Comparison of ENCODE assay signal across 8 cellular contexts in the genomic region with DNA sequence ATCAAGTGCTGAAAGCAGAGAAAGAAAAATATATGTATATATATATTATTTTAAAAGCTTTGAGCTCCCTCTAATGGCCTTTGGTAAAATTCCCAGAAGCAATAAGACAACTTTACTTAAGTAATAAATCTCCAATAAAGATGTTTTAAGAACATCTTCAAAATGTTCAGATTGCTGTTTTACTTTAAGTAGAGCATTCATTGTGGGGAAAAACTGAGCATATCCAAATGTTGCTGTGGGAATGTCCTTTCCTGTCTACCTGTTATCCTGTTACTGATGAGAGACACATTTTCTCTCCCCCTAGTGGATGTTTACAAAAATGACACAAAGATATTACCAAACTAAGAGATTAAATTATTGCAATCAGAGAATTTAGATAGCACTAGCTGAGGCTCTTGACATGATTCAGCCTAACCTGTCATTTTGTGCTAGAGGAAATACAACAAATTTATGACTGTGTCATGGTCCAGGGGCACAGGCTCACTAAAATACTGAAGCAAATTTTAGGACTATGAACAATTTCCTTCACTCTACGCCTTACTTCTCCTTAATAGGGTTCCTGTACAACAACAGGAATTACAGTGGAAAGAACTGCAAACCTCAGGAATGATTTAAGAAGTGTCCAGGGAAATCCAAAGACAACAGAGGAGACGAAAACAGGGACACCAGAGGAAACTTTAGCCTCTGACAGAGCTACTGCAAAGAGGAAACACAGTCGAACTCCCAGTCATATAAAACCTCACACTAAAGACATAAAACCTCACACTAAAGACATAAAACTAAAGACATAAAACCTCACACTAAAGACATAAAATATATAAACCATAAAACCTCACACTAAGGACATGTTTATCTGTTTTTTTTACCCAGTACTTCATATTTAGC. TPM values are rescaled to one million over a fixed set of nuclear protein-coding genes. Genes with fewer than 3 reads are reported as not detected.
A peak's percentile ranks its signal among the peaks of the same experiment; 100 is the strongest.
DNase-seq lines count a peak whose midpoint lies in the region; ATAC-seq and TF ChIP-seq lines count a peak whose summit lies in the region.

No MANE protein-coding gene starts in this region.

- H3K4me1 ChIP-seq in uterus, result no peaks in the 10 kb centered on the region

- no peaks in the 10 kb centered on the region for H3K9me3 ChIP-seq in uterus

- no peak for TF ChIP-seq POLR2A in uterus (IDR thresholded peaks at IDR 0.05)

- intact Hi-C loops in uterus (cut with DNase I; ENCODE audit: low total_unique reads), result no loop called here

- TF ChIP-seq CTCF in astrocyte of the cerebellum (IDR thresholded peaks at IDR 0.05; ENCODE audit: low read depth, low read length, missing control alignments) (peak; percentile 66), kidney epithelial cell (IDR thresholded peaks at IDR 0.05; ENCODE audit: insufficient read depth, low read length, poor library complexity, severe bottlenecking) (peak; percentile 73), uterus (IDR thresholded peaks at IDR 0.05) (peak; percentile 39 to 61 (median 50))

- H3K27me3 ChIP-seq in kidney epithelial cell (ENCODE audit: control insufficient read depth, insufficient read depth, low read length), result no peaks in the 10 kb centered on the region
- no peaks in the 10 kb centered on the region for H3K27me3 ChIP-seq in uterus

- peak; percentile 70 for DNase-seq in DMS 273 treated with DMSO at 0.1 percent for 48 hours (lab: John Stamatoyannopoulos, UW)
- DNase-seq in NCI-H345 (lab: John Stamatoyannopoulos, UW), result peak; percentile 61
- peak; percentile 35 for DNase-seq in astrocyte of the cerebellum (ENCODE audit: low read depth)
- no peak for DNase-seq in kidney epithelial cell (ENCODE audit: low read depth)
- no peak for DNase-seq in uterus
- DNase-seq in cerebellar nuclear complex (lab: John Stamatoyannopoulos, UW), result no peak

- H3K36me3 ChIP-seq in kidney epithelial cell (ENCODE audit: control insufficient read depth, insufficient read depth, low read length) (no peaks in the 10 kb centered on the region), uterus (no peaks in the 10 kb centered on the region)

- in situ Hi-C loops in astrocyte of the cerebellum (cut with HindIII; ENCODE audit: low sequenced_read_pairs), result no loop called here

- H3K27ac ChIP-seq in uterus, result no peak overlapping the region

- H3K4me3 ChIP-seq in astrocyte of the cerebellum (ENCODE audit: low read depth, low read length), result no peak overlapping the region
- H3K4me3 ChIP-seq in kidney epithelial cell (ENCODE audit: low read depth, low read length), result no peak overlapping the region
- H3K4me3 ChIP-seq in uterus, result no peak overlapping the region

- ATAC-seq in GM19023 (IDR thresholded peaks at IDR 0.05; ENCODE audit: unreplicated experiment), result peak; percentile 64
- peak; percentile 80 for ATAC-seq in HG03139 (IDR thresholded peaks at IDR 0.05; ENCODE audit: unreplicated experiment)

RNA-seq across cellular contexts. Expression of gene PRRC1, which starts 24.3 kb away (rescaled TPM):
- total RNA-seq in kidney epithelial cell (41.6 and 54.9 TPM in 2 replicates), uterus (100 to 1,000 TPM in 2 of 4 donors, 10 to 100 TPM in 2; 32.9 to 109 (median 77.3) TPM)

Comparison
In these comparisons a context has a peak if more than half of its experiments do, and no peak if none do; other contexts are left out.
1. DNase-seq: peak in DMS 273 treated with DMSO at 0.1 percent for 48 hours (single experiment), NCI-H345 (single experiment) and astrocyte of the cerebellum (single experiment); none in kidney epithelial cell (single experiment), uterus (0 of 2) and cerebellar nuclear complex (0 of 2).
2. Peak in every context shown above with its lines, with median percentiles within 50 percentile points of each other: CTCF ChIP-seq.